18 cellular contexts compared by ENCODE assay signal in the genomic region with DNA sequence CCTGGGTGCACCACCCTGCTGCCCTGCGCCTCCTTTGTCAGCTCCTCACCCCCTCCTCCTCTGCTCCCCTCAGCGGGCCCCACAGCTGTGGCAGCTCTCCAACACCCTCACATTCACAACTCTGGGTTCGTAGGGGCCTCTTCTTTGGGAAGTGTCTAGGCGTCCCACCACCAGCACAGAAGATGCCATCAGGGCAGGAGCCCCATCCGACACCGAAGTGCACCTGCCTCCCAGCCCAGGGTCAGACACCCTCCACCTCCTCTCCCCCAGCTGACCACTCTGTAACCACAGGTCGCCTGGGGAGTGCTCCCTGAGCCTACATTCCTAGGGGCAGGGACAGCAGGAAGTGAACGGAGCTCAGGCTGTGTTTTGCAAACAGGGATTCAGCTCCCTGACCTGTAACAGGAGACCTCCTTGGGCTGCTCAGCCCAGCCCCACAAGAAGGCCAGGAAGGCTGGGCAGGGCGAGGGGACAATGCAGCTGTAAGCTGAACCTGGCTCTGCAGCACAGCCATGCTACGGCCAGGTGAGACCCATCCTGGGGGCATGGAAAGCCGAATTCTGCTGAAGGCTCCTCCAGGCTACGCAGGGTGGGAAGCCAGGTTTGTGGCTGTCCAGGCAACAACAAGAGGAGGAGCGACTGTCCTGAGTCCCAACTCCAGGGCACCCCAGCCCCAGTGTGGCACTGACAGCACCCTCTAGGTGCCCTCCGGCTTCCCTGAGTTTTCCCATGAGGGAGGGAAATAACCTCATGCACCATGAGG.
"Had no signal": no experiment of that assay in that cellular context is flagged by ENCODE, and none has a peak within 500 bp of the region (broad histone marks: within the 10 kb centered on the region; RNA-seq: fewer than 3 reads in every experiment).

No MANE protein-coding gene starts in this region.

- H3K9me3 Mint-ChIP-seq: activated CD4-positive, alpha-beta T cell treated with anti-CD3 and anti-CD28 coated beads, Interleukin-2, amount 10 ng/mL, durations not matched to agents 7 days and 5 days; activated naive CD8-positive, alpha-beta T cell treated with anti-CD3 and anti-CD28 coated beads for 36 hours had no signal

- H3K4me2 ChIP-seq: SK-N-SH had no signal

- H3K36me3 ChIP-seq: breast epithelium, esophagus muscularis mucosa, suprapubic skin, WERI-Rb-1 had no signal

- H3K9me3 ChIP-seq: SK-N-SH had no signal

- H3K4me1 ChIP-seq: breast epithelium, esophagus muscularis mucosa, psoas muscle, suprapubic skin had no signal

- H3K27me3 Mint-ChIP-seq: activated CD4-positive, alpha-beta T cell treated with anti-CD3 and anti-CD28 coated beads, Interleukin-2, amount 10 ng/mL, durations not matched to agents 7 days and 5 days; activated naive CD8-positive, alpha-beta T cell treated with anti-CD3 and anti-CD28 coated beads for 36 hours; naive thymus-derived CD4-positive, alpha-beta T cell had no signal

- ATAC-seq: naive thymus-derived CD4-positive, alpha-beta T cell; sciatic nerve; stimulated activated naive CD8-positive, alpha-beta T cell treated with anti-CD3 and anti-CD28 coated beads, Interleukin-15, Interleukin-2, amounts not matched to agents 100 U/mL and 50 U/mL, for 24 hours had no signal

- H3K4me3 Mint-ChIP-seq: activated CD4-positive, alpha-beta T cell treated with anti-CD3 and anti-CD28 coated beads, Interleukin-2, amount 10 ng/mL, durations not matched to agents 7 days and 5 days; activated naive CD8-positive, alpha-beta T cell treated with anti-CD3 and anti-CD28 coated beads for 36 hours; naive thymus-derived CD4-positive, alpha-beta T cell had no signal

- H3K27ac Mint-ChIP-seq: activated CD4-positive, alpha-beta T cell treated with anti-CD3 and anti-CD28 coated beads, Interleukin-2, amount 10 ng/mL, durations not matched to agents 7 days and 5 days; activated naive CD8-positive, alpha-beta T cell treated with anti-CD3 and anti-CD28 coated beads for 36 hours; naive thymus-derived CD4-positive, alpha-beta T cell had no signal

- H3K9ac ChIP-seq: SK-N-SH had no signal

- H3K36me3 Mint-ChIP-seq: activated naive CD8-positive, alpha-beta T cell treated with anti-CD3 and anti-CD28 coated beads for 36 hours; naive thymus-derived CD4-positive, alpha-beta T cell had no signal

- DNase-seq: activated CD4-positive, alpha-beta T cell treated with anti-CD3 and anti-CD28 coated beads, Interleukin-2, amount 10 ng/mL, durations not matched to agents 7 days and 5 days; activated gamma-delta T cell; activated naive CD8-positive, alpha-beta T cell treated with anti-CD3 and anti-CD28 coated beads for 36 hours; activated T-cell treated with anti-CD3 and anti-CD28 coated beads for 4 hours; glutamatergic neuron; naive thymus-derived CD4-positive, alpha-beta T cell; occipital lobe; psoas muscle; SK-N-SH; stimulated activated CD4-positive, alpha-beta T cell treated with anti-CD3 and anti-CD28 coated beads, Interleukin-2, amount 100 ng/mL, for 24 hours; stimulated activated naive CD8-positive, alpha-beta T cell treated with anti-CD3 and anti-CD28 coated beads, Interleukin-15, Interleukin-2, amounts not matched to agents 100 U/mL and 50 U/mL, for 24 hours; T-helper 1 cell; WERI-Rb-1 had no signal

- H3K4me3 ChIP-seq: breast epithelium, dorsolateral prefrontal cortex, esophagus muscularis mucosa, psoas muscle, suprapubic skin had no signal

- H3K27ac ChIP-seq: breast epithelium, dorsolateral prefrontal cortex, esophagus muscularis mucosa, psoas muscle, suprapubic skin, WERI-Rb-1 had no signal

- H3K27me3 ChIP-seq: suprapubic skin had no signal

- H3K4me1 Mint-ChIP-seq: activated CD4-positive, alpha-beta T cell treated with anti-CD3 and anti-CD28 coated beads, Interleukin-2, amount 10 ng/mL, durations not matched to agents 7 days and 5 days; activated naive CD8-positive, alpha-beta T cell treated with anti-CD3 and anti-CD28 coated beads for 36 hours; naive thymus-derived CD4-positive, alpha-beta T cell had no signal
